ENCODE assay signal across 1 cellular context in genomic region chr6:13256614-13257013, GRCh38.
TF ChIP-seq lines count a peak whose summit lies in the region.

No MANE protein-coding gene starts in this region.

TF ChIP-seq in K562, 482 proteins besides CTCF, POLR2A, EP300 and RAD21 (continued from another document and continues in another):
- TF ChIP-seq HES1 (IDR thresholded peaks at IDR 0.05; ENCODE audit: low read depth) (no peak), ZNF583 (CRISPR knock-in tag; IDR thresholded peaks at IDR 0.05) (no peak), KDM5B (IDR thresholded peaks at IDR 0.05; ENCODE audit: insufficient replicate concordance, low read depth, low read length) (no peak), DIDO1 (tag; IDR thresholded peaks at IDR 0.05; ENCODE audit: low read depth) (no peak), CAMTA2 (CRISPR knock-in tag; conservative IDR thresholded peaks at IDR 0.05) (no peak), SMC3 (conservative IDR thresholded peaks at IDR 0.05; ENCODE audit: insufficient read depth, low read depth, low read length) (no peak), ZNF347 (CRISPR knock-in tag; IDR thresholded peaks at IDR 0.05; ENCODE audit: low read depth) (no peak), CHD1 (IDR thresholded peaks at IDR 0.05; ENCODE audit: low read length) (no peak), CREB3 (tag; conservative IDR thresholded peaks at IDR 0.05; ENCODE audit: low read depth) (no peak), GABPB1 (CRISPR knock-in tag; IDR thresholded peaks at IDR 0.05) (no peak), CBX3 (IDR thresholded peaks at IDR 0.05; ENCODE audit: borderline replicate concordance in 1 of 2, low read length in 2 of 2) (no peak), ETV6 (IDR thresholded peaks at IDR 0.05; ENCODE audit: borderline replicate concordance in 1 of 2, low read depth in 2 of 2, low read length in 1 of 2) (no peak), ETV6 (CRISPR knock-in tag; IDR thresholded peaks at IDR 0.05; ENCODE audit: borderline replicate concordance) (no peak), COPS2 (conservative IDR thresholded peaks at IDR 0.05) (no peak), FIP1L1 (IDR thresholded peaks at IDR 0.05; ENCODE audit: low read depth, low read length, poor library complexity, severe bottlenecking) (no peak), ETS2 (tag; IDR thresholded peaks at IDR 0.05; ENCODE audit: borderline replicate concordance, poor library complexity, severe bottlenecking) (no peak), NEUROD1 (IDR thresholded peaks at IDR 0.05; ENCODE audit: borderline replicate concordance, low read depth, low read length, partially characterized antibody) (no peak), ZNF12 (CRISPR knock-in tag; IDR thresholded peaks at IDR 0.05) (no peak), ARID3B (CRISPR knock-in tag; IDR thresholded peaks at IDR 0.05; ENCODE audit: borderline replicate concordance) (no peak), CBFA2T3 (IDR thresholded peaks at IDR 0.05) (no peak), FOXJ2 (tag; IDR thresholded peaks at IDR 0.05) (peak; percentile 85), POLR3A (IDR thresholded peaks at IDR 0.05; ENCODE audit: borderline replicate concordance, extremely low read depth, insufficient read depth, insufficient read length) (no peak), MEF2D (tag; conservative IDR thresholded peaks at IDR 0.05; ENCODE audit: low read depth) (0 out of 2 replicates have a peak, but pooled peaks have one; percentile 15), CTBP1 (IDR thresholded peaks at IDR 0.05; ENCODE audit: borderline replicate concordance) (no peak; the same call in 1 of the 2 replicates), TBL1XR1 (IDR thresholded peaks at IDR 0.05; ENCODE audit: low read length in 2 of 2) (no peak), SOX6 (IDR thresholded peaks at IDR 0.05) (peak; percentile 35; the same call in 1 of the 2 replicates), MYC (IDR thresholded peaks at IDR 0.05; ENCODE audit: low read depth, low read length) (no peak), MYC (CRISPR knock-in tag; IDR thresholded peaks at IDR 0.05; ENCODE audit: borderline replicate concordance, low read depth) (no peak), NR4A1 (CRISPR knock-in tag; IDR thresholded peaks at IDR 0.05) (no peak), NR4A1 (tag; IDR thresholded peaks at IDR 0.05) (no peak), EHMT2 (IDR thresholded peaks at IDR 0.05) (no peak), ZNF76 (CRISPR knock-in tag; IDR thresholded peaks at IDR 0.05; ENCODE audit: borderline replicate concordance) (no peak), TRIM28 (IDR thresholded peaks at IDR 0.05) (no peak), MEF2A (IDR thresholded peaks at IDR 0.05; ENCODE audit: control insufficient read depth, low read depth, low read length) (no peak), UBTF (IDR thresholded peaks at IDR 0.05; ENCODE audit: borderline replicate concordance in 1 of 2, low read depth in 2 of 2, low read length in 2 of 2) (no peak), ZNF124 (CRISPR knock-in tag; IDR thresholded peaks at IDR 0.05) (no peak), ZNF507 (tag; conservative IDR thresholded peaks at IDR 0.05) (no peak), ZNF740 (CRISPR knock-in tag; IDR thresholded peaks at IDR 0.05) (no peak), ZNF740 (tag; IDR thresholded peaks at IDR 0.05) (no peak), RBM34 (IDR thresholded peaks at IDR 0.05; ENCODE audit: borderline replicate concordance, insufficient read depth, low read length) (no peak), PYGO2 (tag; IDR thresholded peaks at IDR 0.05) (0 out of 2 replicates have a peak, but pooled peaks have one; percentile 14), ZNF134 (CRISPR knock-in tag; conservative IDR thresholded peaks at IDR 0.05) (no peak), JUN (IDR thresholded peaks at IDR 0.05; ENCODE audit: borderline replicate concordance, low read depth, low read length) (0 out of 2 replicates have a peak, but pooled peaks have one; percentile 11), JUN (CRISPR knock-in tag; IDR thresholded peaks at IDR 0.05; ENCODE audit: borderline replicate concordance) (no peak), BMI1 (IDR thresholded peaks at IDR 0.05; ENCODE audit: low read length) (no peak), HLTF (IDR thresholded peaks at IDR 0.05) (no peak), ZBTB12 (CRISPR knock-in tag; IDR thresholded peaks at IDR 0.05) (no peak), CTCFL (IDR thresholded peaks at IDR 0.05; ENCODE audit: borderline replicate concordance, insufficient read depth, low read depth, low read length, poor library complexity, severe bottlenecking) (no peak), TRIM24 (IDR thresholded peaks at IDR 0.05) (peak; percentile 66 to 85), LEF1 (IDR thresholded peaks at IDR 0.05) (peak; percentile 51; the same call in 1 of the 2 replicates), NR2F6 (CRISPR knock-in tag; IDR thresholded peaks at IDR 0.05) (no peak), STAT5A (IDR thresholded peaks at IDR 0.05; ENCODE audit: borderline replicate concordance, low read length) (no peak), ZBTB26 (CRISPR knock-in tag; IDR thresholded peaks at IDR 0.05) (no peak), GABPB2 (CRISPR knock-in tag; conservative IDR thresholded peaks at IDR 0.05) (no peak), ZFX (CRISPR knock-in tag; IDR thresholded peaks at IDR 0.05) (peak; percentile 27; the same call in 1 of the 2 replicates), GTF2E2 (tag; IDR thresholded peaks at IDR 0.05) (no peak), THAP7 (CRISPR knock-in tag; IDR thresholded peaks at IDR 0.05) (no peak), ATF6 (CRISPR knock-in tag; IDR thresholded peaks at IDR 0.05) (no peak), TAF7 (tag; IDR thresholded peaks at IDR 0.05) (peak; percentile 38; the same call in 1 of the 2 replicates), RNF2 (IDR thresholded peaks at IDR 0.05) (no peak), BCOR (IDR thresholded peaks at IDR 0.05) (no peak), ZNF655 (CRISPR knock-in tag; IDR thresholded peaks at IDR 0.05) (no peak)
